8 cellular contexts compared by ENCODE assay signal in the genomic region with DNA sequence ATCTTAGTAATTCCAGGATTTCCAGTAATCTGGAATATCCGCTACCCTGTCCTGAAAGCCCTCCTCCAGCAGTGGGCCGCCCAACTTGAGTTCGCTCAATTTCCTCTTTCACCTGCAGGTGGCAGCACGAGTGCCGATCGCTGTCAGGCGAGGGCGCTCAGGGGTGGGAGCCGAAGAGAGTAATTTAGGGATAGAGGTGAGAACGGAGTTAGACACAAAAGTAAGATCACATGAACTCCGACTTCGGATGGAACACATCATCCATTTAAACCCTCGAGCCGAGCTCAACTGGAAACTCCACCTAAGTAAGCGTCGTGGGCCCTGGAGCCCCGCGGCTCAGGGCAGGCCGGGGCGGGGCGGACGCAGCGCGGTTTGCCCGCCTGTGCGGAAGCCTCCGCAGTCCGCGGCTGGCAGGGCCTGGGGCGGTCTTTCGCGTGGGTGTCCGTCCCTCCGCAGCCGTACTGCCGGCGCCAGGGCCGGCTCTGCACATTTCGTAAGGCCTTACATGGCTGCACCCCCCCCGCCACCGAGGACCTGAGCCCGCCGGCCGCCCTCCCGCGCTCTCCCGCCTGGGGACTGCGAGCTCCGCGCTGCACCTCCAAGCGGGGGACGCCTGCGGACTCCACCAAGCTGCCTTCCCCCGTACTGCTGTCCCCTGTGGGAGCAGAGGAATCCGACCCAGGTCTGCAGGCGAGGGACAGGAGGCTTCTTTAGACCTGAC.
DNase-seq lines count a peak whose midpoint lies in the region; ATAC-seq, FAIRE-seq and TF ChIP-seq lines count a peak whose summit lies in the region.

No MANE protein-coding gene starts in this region.

- H3K9ac ChIP-seq in keratinocyte (ENCODE audit: control insufficient read depth, extremely low read depth, insufficient read depth, low read length), result peak overlapping the region; percentile 65

- in situ Hi-C loops in ACHN (cut with HindIII; ENCODE audit: low pct_ligation_motif_present, low pct_unique_long_range_greater_than_20kb, low sequenced_read_pairs), result no loop called here

- CTCF ChIA-PET in activated B cell treated with CpG ODN at 0.5 μM for 24 hours (lab: Charles Lee), result interaction anchor here (0.6 to 8.9 kb wide), 9 partner anchors 23 to 372 kb away, joined by 3 to 158 read pairs (median 4); a partner anchor contains a TSS

- H3K4me2 ChIP-seq in keratinocyte (ENCODE audit: control insufficient read depth, extremely low read depth, insufficient read depth, low read depth, low read length), result peak overlapping the region; percentile 92

- no peaks in the 10 kb centered on the region for H3K27me3 ChIP-seq in keratinocyte (ENCODE audit: control insufficient read depth, extremely low read depth, insufficient read depth, low read length)

- POLR2A ChIA-PET in activated B cell treated with CpG ODN at 0.5 μM for 24 hours (lab: Charles Lee), result no interaction called here

- peak; percentile 67 for FAIRE-seq in keratinocyte (lab: Jason Lieb, UNC)

- H3K4me1 ChIP-seq in keratinocyte (ENCODE audit: control insufficient read depth, extremely low read depth, insufficient read depth, low read length), result peaks cover 21% of the 10 kb centered on the region

- dilution Hi-C loops in keratinocyte (cut with MboI; ENCODE audit: extremely low pct_ligation_motif_present, low sequenced_read_pairs), result no loop called here

- H3K4me3 Mint-ChIP-seq in activated B cell treated with CpG ODN at 0.5 μM for 24 hours, result peak overlapping the region; percentile 87

- H3K4me3 ChIP-seq in keratinocyte (ENCODE audit: control insufficient read depth in 2 of 3, extremely low read depth in 1 of 3, insufficient read depth in 2 of 3, low read depth in 1 of 3, low read length in 3 of 3), result peak overlapping the region; percentile 50 to 69 (median 61)

- intact Hi-C loops in activated B cell treated with CpG ODN at 0.5 μM for 24 hours (cut with micrococcal nuclease), result loop anchor here (1.0 kb wide), 3 partner anchors 25 to 161 kb away; no protein-coding TSS in a partner anchor

- no peaks in the 10 kb centered on the region for H4K20me1 ChIP-seq in keratinocyte (ENCODE audit: control insufficient read depth, extremely low read depth, insufficient read depth, low read length)

- DNase-seq in ACHN, result peak; percentile 82
- DNase-seq in NCI-H2196 treated with DMSO at 0.1 percent for 48 hours (lab: John Stamatoyannopoulos, UW; ENCODE audit: unreplicated experiment), result peak; percentile 28
- peak; percentile 75 for DNase-seq in activated B cell treated with CpG ODN at 0.5 μM for 24 hours
- DNase-seq in central memory CD4-positive, alpha-beta T cell, result peak; percentile 69
- no peak for DNase-seq in keratinocyte (ENCODE audit: low read depth, low spot score)
- peak; percentile 68 to 85 (median 74) for DNase-seq in stimulated activated CD4-positive, alpha-beta T cell treated with anti-CD3 and anti-CD28 coated beads, Interleukin-12 subunit alpha, Interleukin-12 subunit beta, amount 100 ng/mL, for 48 hours (ENCODE audit: low read depth in 2 of 3, low spot score in 1 of 3)

- H3K4me1 Mint-ChIP-seq in activated B cell treated with CpG ODN at 0.5 μM for 24 hours, result peaks cover 8% of the 10 kb centered on the region

- ATAC-seq in GM18861 (IDR thresholded peaks at IDR 0.05; ENCODE audit: unreplicated experiment) (peak; percentile 83), HG03103 (IDR thresholded peaks at IDR 0.05; ENCODE audit: low read depth, unreplicated experiment) (peak; percentile 84), activated B cell treated with CpG ODN at 0.5 μM for 24 hours (ENCODE audit: low read depth) (peak; percentile 89)

- H3K27ac Mint-ChIP-seq in activated B cell treated with CpG ODN at 0.5 μM for 24 hours, result no peak overlapping the region

- peak overlapping the region; percentile 46 for H3K27ac ChIP-seq in keratinocyte (ENCODE audit: control insufficient read depth, insufficient read depth, low read length)

- no peaks in the 10 kb centered on the region for H3K36me3 ChIP-seq in keratinocyte (ENCODE audit: control insufficient read depth in 2 of 2, extremely low read depth in 1 of 2, insufficient read depth in 2 of 2, low read length in 2 of 2)

- H3K36me3 Mint-ChIP-seq in activated B cell treated with CpG ODN at 0.5 μM for 24 hours (ENCODE audit: low read depth), result no peaks in the 10 kb centered on the region

- TF ChIP-seq CTCF in activated B cell treated with CpG ODN at 0.5 μM for 24 hours (IDR thresholded peaks at IDR 0.05) (no peak), keratinocyte (optimal IDR thresholded peaks at IDR 0.05 in 1 of 3, IDR thresholded peaks at IDR 0.05 in 1 of 3, conservative IDR thresholded peaks at IDR 0.05 in 1 of 3; ENCODE audit: extremely low read depth in 1 of 3, insufficient read depth in 2 of 3, low read length in 3 of 3) (peak; percentile 82 to 94 (median 89))

- no peaks in the 10 kb centered on the region for H3K79me2 ChIP-seq in keratinocyte (ENCODE audit: control insufficient read depth, insufficient read depth, low read length)

- H3K9me3 Mint-ChIP-seq in activated B cell treated with CpG ODN at 0.5 μM for 24 hours, result no peaks in the 10 kb centered on the region

- no peaks in the 10 kb centered on the region for H3K9me3 ChIP-seq in keratinocyte (ENCODE audit: control insufficient read depth, low read depth, low read length)

- peak overlapping the region; percentile 96 for H2AFZ ChIP-seq in keratinocyte (ENCODE audit: control insufficient read depth, low read length)

- peaks cover 12% of the 10 kb centered on the region for H3K27me3 Mint-ChIP-seq in activated B cell treated with CpG ODN at 0.5 μM for 24 hours

- no peaks in the 10 kb centered on the region for H3K9me1 ChIP-seq in keratinocyte (ENCODE audit: control insufficient read depth, extremely low read depth, insufficient read depth, low read length)
